11 cellular contexts compared by ENCODE assay signal in the genomic region with DNA sequence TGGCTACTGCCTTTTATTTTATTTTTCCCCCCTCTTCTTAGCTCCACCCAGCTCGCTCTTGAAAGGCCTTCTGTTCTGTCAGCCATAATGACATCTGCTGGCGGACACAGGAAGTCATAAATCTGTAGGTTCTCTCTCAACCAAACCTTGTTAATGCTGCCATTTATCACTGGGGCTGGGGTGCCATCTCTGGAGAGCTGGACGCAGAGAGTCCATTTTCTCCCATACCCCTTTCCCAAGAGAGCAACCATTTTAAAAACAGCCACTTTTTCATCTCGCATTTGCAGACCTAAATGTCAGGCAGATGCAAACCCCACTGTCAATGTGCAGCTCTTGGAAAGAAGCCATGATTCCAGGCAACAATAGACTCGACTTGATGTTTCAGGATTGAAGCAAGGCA. TPM values are rescaled to one million over a fixed set of nuclear protein-coding genes. Genes with fewer than 3 reads are reported as not detected.
DNase-seq lines count a peak whose midpoint lies in the region; ATAC-seq, FAIRE-seq and TF ChIP-seq lines count a peak whose summit lies in the region.
"Had no signal": no experiment of that assay in that cellular context is flagged by ENCODE, and none has a peak within 500 bp of the region (broad histone marks: within the 10 kb centered on the region; RNA-seq: fewer than 3 reads in every experiment).

No MANE protein-coding gene starts in this region.

- CTCF ChIA-PET in CD4-positive, alpha-beta T cell (lab: Charles Lee) = interaction anchor here (0.6 kb wide), 1 partner anchor 10 kb away, joined by 3 read pairs; no protein-coding TSS in a partner anchor

- no peak overlapping the region for H3K27ac Mint-ChIP-seq in CD4-positive, alpha-beta T cell
- no peak overlapping the region for H3K27ac Mint-ChIP-seq in immature natural killer cell
- H3K27ac Mint-ChIP-seq: activated naive CD4-positive, alpha-beta T cell treated with anti-CD3 and anti-CD28 coated beads, Interleukin-2, amount 50 U/mL, for 24 hours; CD4-positive, CD25-positive, alpha-beta regulatory T cell had no signal

- no peak overlapping the region for H3K27ac ChIP-seq in CD4-positive, alpha-beta T cell (ENCODE audit: low read depth, low read length)
- no peak overlapping the region for H3K27ac ChIP-seq in esophagus squamous epithelium
- H3K27ac ChIP-seq: suprapubic skin had no signal

- H3K36me3 Mint-ChIP-seq in CD4-positive, alpha-beta T cell (ENCODE audit: low read depth) = no peaks in the 10 kb centered on the region
- H3K36me3 Mint-ChIP-seq in immature natural killer cell = no peaks in the 10 kb centered on the region
- H3K36me3 Mint-ChIP-seq: activated naive CD4-positive, alpha-beta T cell treated with anti-CD3 and anti-CD28 coated beads, Interleukin-2, amount 50 U/mL, for 24 hours; CD4-positive, CD25-positive, alpha-beta regulatory T cell had no signal

- peaks cover 5% of the 10 kb centered on the region for H3K4me1 Mint-ChIP-seq in CD4-positive, alpha-beta T cell (ENCODE audit: low read depth)
- no peaks in the 10 kb centered on the region for H3K4me1 Mint-ChIP-seq in immature natural killer cell

- TF ChIP-seq POLR2A in esophagus squamous epithelium (IDR thresholded peaks at IDR 0.05) = no peak

- FAIRE-seq in D721Med (lab: Jason Lieb, UNC) = no peak

- no peaks in the 10 kb centered on the region for H3K4me1 ChIP-seq in esophagus squamous epithelium
- H3K4me1 ChIP-seq: suprapubic skin had no signal

- H3K9me3 Mint-ChIP-seq in CD4-positive, alpha-beta T cell = no peaks in the 10 kb centered on the region
- H3K9me3 Mint-ChIP-seq in immature natural killer cell = peaks cover 0 to 4% (median 0%) of the 10 kb centered on the region in 6 donors
- H3K9me3 Mint-ChIP-seq: activated naive CD4-positive, alpha-beta T cell treated with anti-CD3 and anti-CD28 coated beads, Interleukin-2, amount 50 U/mL, for 24 hours had no signal

- no peak overlapping the region for H3K4me3 ChIP-seq in esophagus squamous epithelium
- H3K4me3 ChIP-seq: suprapubic skin had no signal

- POLR2A ChIA-PET in CD4-positive, alpha-beta T cell (lab: Charles Lee) = no interaction called here

- TF ChIP-seq CTCF in D721Med (IDR thresholded peaks at IDR 0.05; ENCODE audit: insufficient read depth, missing control alignments) = peak; percentile 13
- no peak for TF ChIP-seq CTCF in CD4-positive, alpha-beta T cell (IDR thresholded peaks at IDR 0.05)
- no peak for TF ChIP-seq CTCF in esophagus squamous epithelium (IDR thresholded peaks at IDR 0.05)

- H3K27me3 ChIP-seq in CD4-positive, alpha-beta T cell (ENCODE audit: control insufficient read depth, insufficient read depth, low read length) = no peaks in the 10 kb centered on the region
- H3K27me3 ChIP-seq in esophagus squamous epithelium = no peaks in the 10 kb centered on the region
- H3K27me3 ChIP-seq: suprapubic skin had no signal

- ATAC-seq in CD4-positive, alpha-beta T cell (ENCODE audit: poor library complexity) = no peak
- no peak for ATAC-seq in left ventricle myocardium superior

- H3K36me3 ChIP-seq in esophagus squamous epithelium = no peaks in the 10 kb centered on the region
- H3K36me3 ChIP-seq: suprapubic skin had no signal

- H3K9me3 ChIP-seq in CD4-positive, alpha-beta T cell (ENCODE audit: control insufficient read depth, low read length) = no peaks in the 10 kb centered on the region
- no peaks in the 10 kb centered on the region for H3K9me3 ChIP-seq in esophagus squamous epithelium
- H3K9me3 ChIP-seq: suprapubic skin had no signal

- no peak overlapping the region for H3K4me3 Mint-ChIP-seq in CD4-positive, alpha-beta T cell
- H3K4me3 Mint-ChIP-seq in immature natural killer cell = no peak overlapping the region
- H3K4me3 Mint-ChIP-seq: activated naive CD4-positive, alpha-beta T cell treated with anti-CD3 and anti-CD28 coated beads, Interleukin-2, amount 50 U/mL, for 24 hours; CD4-positive, CD25-positive, alpha-beta regulatory T cell had no signal

- intact Hi-C loops in CD4-positive, alpha-beta T cell (cut with DNase I, micrococcal nuclease) = no loop called here
- intact Hi-C loops in esophagus squamous epithelium (cut with DNase I) (no loop called here), left ventricle myocardium superior (cut with micrococcal nuclease) (no loop called here)

- peaks cover 8% of the 10 kb centered on the region for H3K27me3 Mint-ChIP-seq in CD4-positive, alpha-beta T cell
- peaks cover 0 to 4% (median 3%) of the 10 kb centered on the region in 3 donors for H3K27me3 Mint-ChIP-seq in immature natural killer cell (ENCODE audit: low read depth in 3 of 3)
- H3K27me3 Mint-ChIP-seq: activated naive CD4-positive, alpha-beta T cell treated with anti-CD3 and anti-CD28 coated beads, Interleukin-2, amount 50 U/mL, for 24 hours had no signal

- DNase-seq in D721Med (ENCODE audit: insufficient read length, low spot score) (no peak), NCI-H1436 treated with DMSO at 0.1 percent for 48 hours (lab: John Stamatoyannopoulos, UW) (peak; percentile 71), OCI-M1 (lab: John Stamatoyannopoulos, UW) (peak; percentile 12), foreskin melanocyte (peak; percentile 79), esophagus squamous epithelium (lab: John Stamatoyannopoulos, UW) (no peak), left ventricle myocardium superior (no peak), immature natural killer cell (no peak)
- no peak for DNase-seq in CD4-positive, alpha-beta T cell
- DNase-seq: CD4-positive, CD25-positive, alpha-beta regulatory T cell had no signal

- WGBS in esophagus squamous epithelium, 2 donors = 62 to 72% methylated on average over 5 of the region's 5 CpGs

RNA-seq across cellular contexts. Expression of a gene that starts 13.0 kb away (rescaled TPM):
- 10 to 100 TPM; 26.1 to 27.4 TPM for total RNA-seq in CD4-positive, alpha-beta T cell
- total RNA-seq in esophagus squamous epithelium (10 to 100 TPM in 3 of 4 donors, 1 to 10 TPM in 1; 4.7 to 22.0 (median 12.9) TPM), left ventricle myocardium superior (5.2 TPM)
- polyA plus RNA-seq in immature natural killer cell = not detected

Comparison
In these comparisons a context has a peak if more than half of its experiments do, and no peak if none do; other contexts are left out.
1. DNase-seq: peak in NCI-H1436 treated with DMSO at 0.1 percent for 48 hours (single experiment), OCI-M1 (single experiment) and foreskin melanocyte (single experiment); none in D721Med (single experiment), CD4-positive, alpha-beta T cell (0 of 10), esophagus squamous epithelium (single experiment), left ventricle myocardium superior (single experiment) and immature natural killer cell (0 of 3).